8 cellular contexts compared by ENCODE assay signal in the genomic region with DNA sequence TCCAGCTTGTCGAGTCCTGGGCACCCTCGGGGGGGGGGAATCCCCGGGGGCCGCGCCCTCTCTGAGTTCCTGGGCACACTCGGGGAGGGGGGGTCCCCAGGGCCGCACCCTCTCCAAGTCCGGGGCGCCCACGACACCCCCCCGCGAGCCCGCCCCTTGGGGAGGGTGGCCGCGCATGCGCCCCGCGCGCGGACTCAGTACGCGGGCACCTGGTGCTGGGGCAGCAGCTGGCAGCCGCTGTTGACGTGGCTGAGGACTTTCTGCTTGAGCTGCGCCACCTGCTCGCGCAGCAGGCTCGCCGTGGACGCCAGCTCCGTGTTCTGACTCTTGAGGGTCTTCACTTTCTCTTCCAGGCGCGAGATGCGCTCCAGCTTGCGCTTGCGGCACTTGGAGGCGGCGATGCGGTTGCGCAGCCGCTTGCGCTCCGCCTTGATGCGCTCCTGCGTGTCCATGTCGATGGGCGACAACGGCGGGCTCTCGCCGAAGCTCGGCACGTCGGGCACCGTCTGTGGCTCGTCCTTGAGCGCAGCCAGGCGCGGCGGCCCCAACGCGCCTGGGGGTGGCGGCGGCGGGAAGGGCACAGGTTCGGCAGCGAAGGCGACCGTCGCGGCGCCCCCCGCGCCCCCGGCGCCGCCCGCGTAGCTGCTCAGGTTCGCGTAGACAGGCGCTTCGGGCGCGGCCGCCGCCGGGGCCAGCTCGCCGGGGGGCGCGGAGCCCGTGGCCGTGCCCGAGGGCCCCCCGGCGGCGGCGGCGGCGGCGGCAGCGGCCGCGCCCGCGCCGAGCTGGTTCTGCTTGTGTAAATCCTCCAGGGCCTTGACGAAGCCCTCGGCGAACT. TPM values are rescaled to one million over a fixed set of nuclear protein-coding genes. Genes with fewer than 3 reads are reported as not detected.
DNase-seq lines count a peak whose midpoint lies in the region; ATAC-seq and TF ChIP-seq lines count a peak whose summit lies in the region.

No MANE protein-coding gene starts in this region.

- POLR2A ChIA-PET in activated CD8-positive, alpha-beta T cell treated with anti-CD3 and anti-CD28 coated beads, Interleukin-2, amount 10 ng/mL, durations not matched to agents 7 days and 5 days (lab: Charles Lee): interaction anchor here (0.8 to 8.6 kb wide), 28 partner anchors 11 to 639 kb away, joined by 3 to 647 read pairs (median 6); a partner anchor contains a TSS

- H3K27ac Mint-ChIP-seq in activated CD8-positive, alpha-beta T cell treated with anti-CD3 and anti-CD28 coated beads, Interleukin-2, amount 10 ng/mL, durations not matched to agents 7 days and 5 days: peak overlapping the region; percentile 96

- peak; percentile 21 for ATAC-seq in HG03045 (IDR thresholded peaks at IDR 0.05; ENCODE audit: unreplicated experiment)
- ATAC-seq in activated CD8-positive, alpha-beta T cell treated with anti-CD3 and anti-CD28 coated beads, Interleukin-2, amount 10 ng/mL, durations not matched to agents 7 days and 5 days: peak; percentile 2
- ATAC-seq in GM21576 (IDR thresholded peaks at IDR 0.05; ENCODE audit: unreplicated experiment): no peak

- TF ChIP-seq CTCF in GM12865 (IDR thresholded peaks at IDR 0.05; ENCODE audit: insufficient read depth, low read depth, low read length, missing control alignments): no peak

- peaks cover 57% of the 10 kb centered on the region for H3K4me1 Mint-ChIP-seq in activated CD8-positive, alpha-beta T cell treated with anti-CD3 and anti-CD28 coated beads, Interleukin-2, amount 10 ng/mL, durations not matched to agents 7 days and 5 days (ENCODE audit: low read depth)

- peak overlapping the region; percentile 96 for H3K4me3 Mint-ChIP-seq in activated CD8-positive, alpha-beta T cell treated with anti-CD3 and anti-CD28 coated beads, Interleukin-2, amount 10 ng/mL, durations not matched to agents 7 days and 5 days

- H3K36me3 Mint-ChIP-seq in activated CD8-positive, alpha-beta T cell treated with anti-CD3 and anti-CD28 coated beads, Interleukin-2, amount 10 ng/mL, durations not matched to agents 7 days and 5 days (ENCODE audit: low read depth): peaks cover 46% of the 10 kb centered on the region

- H3K27me3 Mint-ChIP-seq in activated CD8-positive, alpha-beta T cell treated with anti-CD3 and anti-CD28 coated beads, Interleukin-2, amount 10 ng/mL, durations not matched to agents 7 days and 5 days (ENCODE audit: low read depth): no peaks in the 10 kb centered on the region

- DNase-seq in GM12865 (ENCODE audit: low read depth): peak; percentile 93
- DNase-seq in NCI-H748 (lab: John Stamatoyannopoulos, UW; ENCODE audit: unreplicated experiment): peak; percentile 86
- DNase-seq in activated CD8-positive, alpha-beta T cell treated with anti-CD3 and anti-CD28 coated beads, Interleukin-2, amount 10 ng/mL, durations not matched to agents 7 days and 5 days: peak; percentile 77
- DNase-seq in effector CD8-positive, alpha-beta T cell (lab: John Stamatoyannopoulos, UW): peak; percentile 77
- peak; percentile 72 to 73 for DNase-seq in lung microvascular endothelial cell (ENCODE audit: low read depth in 2 of 2)
- DNase-seq in stimulated activated CD8-positive, alpha-beta memory T cell treated with anti-CD3 and anti-CD28 coated beads, Interleukin-12 subunit alpha, Interleukin-12 subunit beta, amount 100 ng/mL, for 4 hours (ENCODE audit: low read depth): peak; percentile 72

- H3K9me3 Mint-ChIP-seq in activated CD8-positive, alpha-beta T cell treated with anti-CD3 and anti-CD28 coated beads, Interleukin-2, amount 10 ng/mL, durations not matched to agents 7 days and 5 days (ENCODE audit: insufficient read depth): no peaks in the 10 kb centered on the region

- peak overlapping the region; percentile 79 for H3K4me3 ChIP-seq in GM12865 (ENCODE audit: low read depth, low read length)

- CTCF ChIA-PET in activated CD8-positive, alpha-beta T cell treated with anti-CD3 and anti-CD28 coated beads, Interleukin-2, amount 10 ng/mL, durations not matched to agents 7 days and 5 days (lab: Charles Lee): interaction anchor here (0.7 to 8.9 kb wide), 22 partner anchors 10 to 133 kb away, joined by 3 to 464 read pairs (median 22); a partner anchor contains a TSS

RNA-seq across cellular contexts. Expression of a gene that starts 1.0 kb away (rescaled TPM):
- 100 to 1,000 TPM; 462 to 469 TPM for total RNA-seq in activated CD8-positive, alpha-beta T cell treated with anti-CD3 and anti-CD28 coated beads, Interleukin-2, amount 10 ng/mL, durations not matched to agents 7 days and 5 days
- 55.4 and 117 TPM in 2 replicates for total RNA-seq in lung microvascular endothelial cell

RNA-seq across cellular contexts. Expression of a gene that starts 6.2 kb away (rescaled TPM):
- 1 to 10 TPM; 3.7 to 4.2 TPM for total RNA-seq in activated CD8-positive, alpha-beta T cell treated with anti-CD3 and anti-CD28 coated beads, Interleukin-2, amount 10 ng/mL, durations not matched to agents 7 days and 5 days
- under 0.01 TPM in 2 replicates for total RNA-seq in lung microvascular endothelial cell

RNA-seq across cellular contexts. Expression of a gene that starts 42.4 kb away (rescaled TPM):
- total RNA-seq in activated CD8-positive, alpha-beta T cell treated with anti-CD3 and anti-CD28 coated beads, Interleukin-2, amount 10 ng/mL, durations not matched to agents 7 days and 5 days: 100 to 1,000 TPM; 199 to 215 TPM
- total RNA-seq in lung microvascular endothelial cell: 86.1 and 110 TPM in 2 replicates

RNA-seq across cellular contexts. Expression of a gene that starts 54.2 kb away (rescaled TPM):
- under 1 TPM in 1 of 2 experiments, not detected in 1; 0.08 TPM for total RNA-seq in activated CD8-positive, alpha-beta T cell treated with anti-CD3 and anti-CD28 coated beads, Interleukin-2, amount 10 ng/mL, durations not matched to agents 7 days and 5 days
- total RNA-seq in lung microvascular endothelial cell: under 0.01 TPM in 2 replicates

RNA-seq across cellular contexts. Expression of a gene that starts 59.9 kb away (rescaled TPM):
- total RNA-seq in activated CD8-positive, alpha-beta T cell treated with anti-CD3 and anti-CD28 coated beads, Interleukin-2, amount 10 ng/mL, durations not matched to agents 7 days and 5 days: 10 to 100 TPM; 30.1 to 34.5 TPM
- total RNA-seq in lung microvascular endothelial cell: 12.1 and 14.8 TPM in 2 replicates
